12 cellular contexts compared by ENCODE assay signal in the genomic region with DNA sequence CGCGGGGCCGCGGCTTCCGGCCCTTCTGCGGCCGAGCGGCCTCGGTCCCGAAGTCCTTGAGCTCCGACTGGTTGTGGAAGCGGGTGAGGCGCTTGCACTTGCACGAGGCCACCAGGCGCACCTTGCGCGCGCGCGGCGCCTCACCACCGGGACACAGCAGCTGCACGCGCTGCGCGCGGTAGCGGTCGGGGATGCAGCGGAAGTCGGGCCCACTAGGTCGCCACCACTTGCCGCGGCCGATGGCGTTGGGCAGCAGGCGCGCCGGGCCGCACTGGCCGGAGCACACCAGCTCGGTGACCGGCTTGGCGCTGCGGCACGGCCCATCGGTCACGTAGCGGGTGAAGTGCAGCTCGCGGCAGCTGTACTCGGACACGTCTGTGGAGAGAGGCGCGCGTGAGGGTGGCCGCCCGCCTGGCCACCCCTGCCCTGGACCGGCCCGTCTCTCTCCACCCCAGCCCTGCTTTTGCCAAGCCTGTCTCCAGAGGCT. TPM values are rescaled to one million over a fixed set of nuclear protein-coding genes. Genes with fewer than 3 reads are reported as not detected.
DNase-seq lines count a peak whose midpoint lies in the region; ATAC-seq, FAIRE-seq and TF ChIP-seq lines count a peak whose summit lies in the region.
"Had no signal": no experiment of that assay in that cellular context is flagged by ENCODE, and none has a peak within 500 bp of the region (broad histone marks: within the 10 kb centered on the region; RNA-seq: fewer than 3 reads in every experiment).

No MANE protein-coding gene starts in this region.

- TF ChIP-seq POLR2A in testis (IDR thresholded peaks at IDR 0.05), result no peak

- H3K4me3 ChIP-seq in bronchial epithelial cell (ENCODE audit: low read depth, low read length), result no peak overlapping the region
- H3K4me3 ChIP-seq in kidney (ENCODE audit: low read length in 2 of 2), result no peak overlapping the region
- peak overlapping the region; percentile 32 to 56 for H3K4me3 ChIP-seq in testis

- no peak for ATAC-seq in HG02571 (IDR thresholded peaks at IDR 0.05; ENCODE audit: unreplicated experiment)

- H3K36me3 ChIP-seq in bronchial epithelial cell (ENCODE audit: control insufficient read depth, insufficient read depth, low read length) (no peaks in the 10 kb centered on the region), kidney (ENCODE audit: control insufficient read depth in 1 of 2, insufficient read depth in 2 of 2, low read length in 2 of 2) (no peaks in the 10 kb centered on the region), testis (ENCODE audit: low read depth, missing control alignments) (no peaks in the 10 kb centered on the region)

- no peak overlapping the region for H3K27ac ChIP-seq in kidney (ENCODE audit: low read depth in 2 of 2, low read length in 2 of 2)
- no peak overlapping the region for H3K27ac ChIP-seq in testis

- H3K4me1 ChIP-seq in kidney (ENCODE audit: control insufficient read depth in 1 of 2, insufficient read depth in 1 of 2, low read depth in 1 of 2, low read length in 2 of 2) (peaks cover 3 to 8% of the 10 kb centered on the region in 2 donors), testis (peaks cover 8% of the 10 kb centered on the region)

- WGBS in testis, 2 donors, result 0 to 1% methylated on average over 2 to 19 of the region's 60 CpGs

- H3K9me3 ChIP-seq in kidney (ENCODE audit: control insufficient read depth in 1 of 2, low read length in 2 of 2) (no peaks in the 10 kb centered on the region), testis (no peaks in the 10 kb centered on the region)

- DNase-seq in activated T-cell treated with anti-CD3 and anti-CD28 coated beads for 48 hours (ENCODE audit: low read depth) (peak; percentile 33), activated T-cell treated with anti-CD3 and anti-CD28 coated beads for 4 hours (no peak), bronchial epithelial cell (ENCODE audit: low read depth) (no peak), kidney (peak; percentile 81), testis (peak; percentile 54), NCI-H774 (lab: John Stamatoyannopoulos, UW) (no peak)
- no peak for DNase-seq in activated effector memory CD4-positive, alpha-beta T cell treated with anti-CD3 and anti-CD28 coated beads, Interleukin-2, amount 50 U/mL, for 16 hours
- DNase-seq: cortex of kidney, DND-41, T-helper 9 cell had no signal

- no peak overlapping the region for H3K9ac ChIP-seq in kidney (ENCODE audit: low read length in 2 of 2)

- FAIRE-seq in bronchial epithelial cell (lab: Jason Lieb, UNC) (no peak), kidney (lab: Jason Lieb, UNC) (no peak)

- H3K27me3 ChIP-seq in bronchial epithelial cell (ENCODE audit: control insufficient read depth, insufficient read depth, low read length) (peaks cover 12% of the 10 kb centered on the region), testis (no peaks in the 10 kb centered on the region)

- intact Hi-C loops in kidney (cut with DNase I) (loop anchor here (5.0 kb wide), 1 partner anchor 58 kb away; no protein-coding TSS in a partner anchor), testis (cut with DNase I; ENCODE audit: low total_unique reads) (no loop called here)

- TF ChIP-seq CTCF in bronchial epithelial cell (IDR thresholded peaks at IDR 0.05; ENCODE audit: insufficient read depth, low read length, severe bottlenecking) (peak; percentile 3), kidney (IDR thresholded peaks at IDR 0.05; ENCODE audit: borderline replicate concordance, extremely low read depth, insufficient read depth) (no peak), testis (IDR thresholded peaks at IDR 0.05) (no peak)

RNA-seq across cellular contexts. Expression of a gene that starts 3.2 kb away (rescaled TPM):
- total RNA-seq in bronchial epithelial cell (not detected in 2 replicates), kidney (0.09 TPM), testis (under 1 TPM in 1 of 2 donors, not detected in 1; 0.24 TPM)
- polyA plus RNA-seq in kidney (ENCODE audit: insufficient read depth, low read depth, low replicate concordance) (15.1 TPM), testis (ENCODE audit: insufficient read depth, low read depth, low replicate concordance) (not detected)
- total RNA-seq: myocyte had no signal

RNA-seq across cellular contexts. Expression of a gene that starts 23.3 kb away (rescaled TPM):
- total RNA-seq in bronchial epithelial cell (36.9 and 37.8 TPM in 2 replicates), kidney (102 TPM), testis (10 to 100 TPM; 59.2 to 75.1 TPM)
- polyA plus RNA-seq in kidney (ENCODE audit: insufficient read depth, low read depth, low replicate concordance) (126 TPM), testis (ENCODE audit: insufficient read depth, low read depth, low replicate concordance) (54.8 TPM)

RNA-seq across cellular contexts. Expression of a gene that starts 24.8 kb away (rescaled TPM):
- not detected in 2 replicates for total RNA-seq in bronchial epithelial cell
- not detected for total RNA-seq in kidney
- not detected for polyA plus RNA-seq in kidney (ENCODE audit: insufficient read depth, low read depth, low replicate concordance)
- total RNA-seq in testis, result 10 to 100 TPM in 1 of 2 donors, 1 to 10 TPM in 1; 6.3 to 20.0 TPM
- 32.4 TPM for polyA plus RNA-seq in testis (ENCODE audit: insufficient read depth, low read depth, low replicate concordance)
- total RNA-seq: myocyte had no signal

Comparison
In these comparisons a context has a peak if more than half of its experiments do, and no peak if none do; other contexts are left out.
1. DNase-seq: peak in activated T-cell treated with anti-CD3 and anti-CD28 coated beads for 48 hours (single experiment), kidney (single experiment) and testis (single experiment); none in activated T-cell treated with anti-CD3 and anti-CD28 coated beads for 4 hours (single experiment), bronchial epithelial cell (single experiment), NCI-H774 (single experiment) and activated effector memory CD4-positive, alpha-beta T cell treated with anti-CD3 and anti-CD28 coated beads, Interleukin-2, amount 50 U/mL, for 16 hours (single experiment).
2. H3K4me3 ChIP-seq: peak in testis (2 of 2); none in bronchial epithelial cell (single experiment) and kidney (0 of 2).